Comparison of ENCODE assay signal across 32 cellular contexts in the genomic region with DNA sequence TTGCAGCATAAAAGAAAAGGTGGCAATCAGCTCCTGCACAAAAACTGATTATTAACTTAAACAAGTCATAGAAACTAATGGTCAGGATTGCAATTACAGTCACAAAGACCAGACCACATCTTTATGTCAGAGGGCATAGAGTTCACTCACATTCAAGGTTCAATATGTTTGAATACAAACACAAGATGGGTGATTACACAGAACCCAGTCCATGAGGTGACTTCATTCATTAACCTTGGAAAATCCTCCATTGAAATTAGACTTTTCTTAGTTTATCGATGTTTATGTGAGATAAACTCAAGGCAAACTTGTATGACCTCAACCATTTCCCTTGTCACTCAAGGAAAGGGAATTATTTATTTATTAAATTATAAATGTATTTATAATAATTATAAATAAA.
A peak's percentile ranks its signal among the peaks of the same experiment; 100 is the strongest.
DNase-seq lines count a peak whose midpoint lies in the region; ATAC-seq, FAIRE-seq and TF ChIP-seq lines count a peak whose summit lies in the region.
"Had no signal": no experiment of that assay in that cellular context is flagged by ENCODE, and none has a peak within 500 bp of the region (broad histone marks: within the 10 kb centered on the region; RNA-seq: fewer than 3 reads in every experiment).

No MANE protein-coding gene starts in this region.

- DNase-seq in H54 (ENCODE audit: insufficient read length, low spot score) (no peak), RCC 7860 (ENCODE audit: low spot score) (no peak), WTC11 (ENCODE audit: low spot score) (no peak), sciatic nerve (ENCODE audit: low spot score) (no peak), NCI-H1105 (lab: John Stamatoyannopoulos, UW) (no peak)
- DNase-seq in activated CD4-positive, alpha-beta T cell treated with anti-CD3 and anti-CD28 coated beads, Interleukin-2, amount 50 U/mL, for 4 hours, result no peak
- no peak for DNase-seq in activated T-helper 1 cell treated with anti-CD3 and anti-CD28 coated beads, Interleukin-12 subunit alpha, Interleukin-12 subunit beta, Interleukin-2, Interleukin-4 antibody, amounts not matched to agents 30 ng/mL and 10 ng/mL and 1 ng/mL, durations not matched to agents 14 hours and 24 hours and 36 hours (ENCODE audit: low spot score)
- DNase-seq: 8988T; ACHN; AML-193; BE2C; C1 segment of cervical spinal cord; Caco-2; Calu3; CD4-positive, alpha-beta memory T cell; CD4-positive, alpha-beta T cell; CD4-positive, CD25-positive, alpha-beta regulatory T cell; CD8-positive, alpha-beta memory T cell; CD8-positive, alpha-beta T cell; COR-L47; DMS 273 treated with DMSO at 0.1 percent for 48 hours; DMS153; DMS53; DMS79; DMS79 treated with DMSO at 0.1 percent for 48 hours; DND-41; EL had no signal

- no peak for TF ChIP-seq CTCF in WTC11 (IDR thresholded peaks at IDR 0.05)

- FAIRE-seq in A204.1 (lab: Jason Lieb, UNC) (peak; percentile 41), H54 (lab: Jason Lieb, UNC) (peak; percentile 52), RCC 7860 (lab: Jason Lieb, UNC) (peak; percentile 33)
- FAIRE-seq: A549, D721Med had no signal

- ATAC-seq in WTC11 (no peak), sciatic nerve (no peak)
- ATAC-seq: A549; CD8-positive, alpha-beta T cell had no signal

- no peak overlapping the region for H3K27ac Mint-ChIP-seq in WTC11
- no peak overlapping the region for H3K27ac Mint-ChIP-seq in activated T-helper 1 cell treated with anti-CD3 and anti-CD28 coated beads, Interleukin-12 subunit alpha, Interleukin-12 subunit beta, Interleukin-2, Interleukin-4 antibody, amounts not matched to agents 30 ng/mL and 10 ng/mL and 1 ng/mL, durations not matched to agents 14 hours and 24 hours and 36 hours
- H3K27ac Mint-ChIP-seq: B cell; CD14-positive monocyte; CD4-positive, alpha-beta memory T cell; CD4-positive, alpha-beta T cell; CD4-positive, CD25-positive, alpha-beta regulatory T cell; CD8-positive, alpha-beta memory T cell; CD8-positive, alpha-beta T cell had no signal

- H3K9me3 Mint-ChIP-seq in WTC11, result no peaks in the 10 kb centered on the region; the same call in 1 of the 2 replicates
- no peaks in the 10 kb centered on the region for H3K9me3 Mint-ChIP-seq in activated T-helper 1 cell treated with anti-CD3 and anti-CD28 coated beads, Interleukin-12 subunit alpha, Interleukin-12 subunit beta, Interleukin-2, Interleukin-4 antibody, amounts not matched to agents 30 ng/mL and 10 ng/mL and 1 ng/mL, durations not matched to agents 14 hours and 24 hours and 36 hours

- H3K4me3 Mint-ChIP-seq in WTC11, result no peak overlapping the region
- H3K4me3 Mint-ChIP-seq in activated T-helper 1 cell treated with anti-CD3 and anti-CD28 coated beads, Interleukin-12 subunit alpha, Interleukin-12 subunit beta, Interleukin-2, Interleukin-4 antibody, amounts not matched to agents 30 ng/mL and 10 ng/mL and 1 ng/mL, durations not matched to agents 14 hours and 24 hours and 36 hours, result no peak overlapping the region
- H3K4me3 Mint-ChIP-seq: B cell; CD14-positive monocyte; CD4-positive, alpha-beta memory T cell; CD4-positive, alpha-beta T cell; CD4-positive, CD25-positive, alpha-beta regulatory T cell; CD8-positive, alpha-beta memory T cell; CD8-positive, alpha-beta T cell had no signal

- CTCF ChIA-PET in WTC11 (lab: Charles Lee), result no interaction called here

- intact Hi-C loops in sciatic nerve (cut with DNase I), result no loop called here
- intact Hi-C loops in activated T-helper 1 cell treated with anti-CD3 and anti-CD28 coated beads, Interleukin-12 subunit alpha, Interleukin-12 subunit beta, Interleukin-2, Interleukin-4 antibody, amounts not matched to agents 30 ng/mL and 10 ng/mL and 1 ng/mL, durations not matched to agents 14 hours and 24 hours and 36 hours (cut with micrococcal nuclease), result no loop called here

- TF ChIP-seq POLR2A in H54 (IDR thresholded peaks at IDR 0.05; ENCODE audit: low read depth, low read length), result no peak

- no peaks in the 10 kb centered on the region for H3K27me3 Mint-ChIP-seq in WTC11 (ENCODE audit: low read depth)
- H3K27me3 Mint-ChIP-seq in activated T-helper 1 cell treated with anti-CD3 and anti-CD28 coated beads, Interleukin-12 subunit alpha, Interleukin-12 subunit beta, Interleukin-2, Interleukin-4 antibody, amounts not matched to agents 30 ng/mL and 10 ng/mL and 1 ng/mL, durations not matched to agents 14 hours and 24 hours and 36 hours (ENCODE audit: insufficient read depth), result no peaks in the 10 kb centered on the region
- H3K27me3 Mint-ChIP-seq: B cell; CD4-positive, alpha-beta memory T cell; CD4-positive, alpha-beta T cell; CD4-positive, CD25-positive, alpha-beta regulatory T cell; CD8-positive, alpha-beta memory T cell had no signal

- peaks cover 14% of the 10 kb centered on the region for H3K4me1 Mint-ChIP-seq in WTC11
- H3K4me1 Mint-ChIP-seq in activated T-helper 1 cell treated with anti-CD3 and anti-CD28 coated beads, Interleukin-12 subunit alpha, Interleukin-12 subunit beta, Interleukin-2, Interleukin-4 antibody, amounts not matched to agents 30 ng/mL and 10 ng/mL and 1 ng/mL, durations not matched to agents 14 hours and 24 hours and 36 hours (ENCODE audit: low read depth), result no peaks in the 10 kb centered on the region
- H3K4me1 Mint-ChIP-seq: B cell; CD14-positive monocyte; CD4-positive, alpha-beta memory T cell; CD4-positive, CD25-positive, alpha-beta regulatory T cell; CD8-positive, alpha-beta memory T cell had no signal

- POLR2A ChIA-PET in WTC11 (lab: Charles Lee), result no interaction called here

- no peaks in the 10 kb centered on the region for H3K36me3 Mint-ChIP-seq in WTC11
- H3K36me3 Mint-ChIP-seq in activated T-helper 1 cell treated with anti-CD3 and anti-CD28 coated beads, Interleukin-12 subunit alpha, Interleukin-12 subunit beta, Interleukin-2, Interleukin-4 antibody, amounts not matched to agents 30 ng/mL and 10 ng/mL and 1 ng/mL, durations not matched to agents 14 hours and 24 hours and 36 hours (ENCODE audit: low read depth), result no peaks in the 10 kb centered on the region
- H3K36me3 Mint-ChIP-seq: CD14-positive monocyte; CD4-positive, alpha-beta memory T cell; CD4-positive, CD25-positive, alpha-beta regulatory T cell; CD8-positive, alpha-beta memory T cell; CD8-positive, alpha-beta T cell had no signal

TF ChIP-seq in WTC11, 78 proteins besides CTCF, POLR2A, EP300 and RAD21:
- TF ChIP-seq HMGA2 (CRISPR knock-in tag; IDR thresholded peaks at IDR 0.05), result 0 out of 2 replicates have a peak, but pooled peaks have one; percentile 89
- TF ChIP-seq, protein P1, sequence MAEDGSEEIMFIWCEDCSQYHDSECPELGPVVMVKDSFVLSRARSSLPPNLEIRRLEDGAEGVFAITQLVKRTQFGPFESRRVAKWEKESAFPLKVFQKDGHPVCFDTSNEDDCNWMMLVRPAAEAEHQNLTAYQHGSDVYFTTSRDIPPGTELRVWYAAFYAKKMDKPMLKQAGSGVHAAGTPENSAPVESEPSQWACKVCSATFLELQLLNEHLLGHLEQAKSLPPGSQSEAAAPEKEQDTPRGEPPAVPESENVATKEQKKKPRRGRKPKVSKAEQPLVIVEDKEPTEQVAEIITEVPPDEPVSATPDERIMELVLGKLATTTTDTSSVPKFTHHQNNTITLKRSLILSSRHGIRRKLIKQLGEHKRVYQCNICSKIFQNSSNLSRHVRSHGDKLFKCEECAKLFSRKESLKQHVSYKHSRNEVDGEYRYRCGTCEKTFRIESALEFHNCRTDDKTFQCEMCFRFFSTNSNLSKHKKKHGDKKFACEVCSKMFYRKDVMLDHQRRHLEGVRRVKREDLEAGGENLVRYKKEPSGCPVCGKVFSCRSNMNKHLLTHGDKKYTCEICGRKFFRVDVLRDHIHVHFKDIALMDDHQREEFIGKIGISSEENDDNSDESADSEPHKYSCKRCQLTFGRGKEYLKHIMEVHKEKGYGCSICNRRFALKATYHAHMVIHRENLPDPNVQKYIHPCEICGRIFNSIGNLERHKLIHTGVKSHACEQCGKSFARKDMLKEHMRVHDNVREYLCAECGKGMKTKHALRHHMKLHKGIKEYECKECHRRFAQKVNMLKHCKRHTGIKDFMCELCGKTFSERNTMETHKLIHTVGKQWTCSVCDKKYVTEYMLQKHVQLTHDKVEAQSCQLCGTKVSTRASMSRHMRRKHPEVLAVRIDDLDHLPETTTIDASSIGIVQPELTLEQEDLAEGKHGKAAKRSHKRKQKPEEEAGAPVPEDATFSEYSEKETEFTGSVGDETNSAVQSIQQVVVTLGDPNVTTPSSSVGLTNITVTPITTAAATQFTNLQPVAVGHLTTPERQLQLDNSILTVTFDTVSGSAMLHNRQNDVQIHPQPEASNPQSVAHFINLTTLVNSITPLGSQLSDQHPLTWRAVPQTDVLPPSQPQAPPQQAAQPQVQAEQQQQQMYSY (CRISPR knock-in tag; IDR thresholded peaks at IDR 0.05), result no peak
TF ChIP-seq in WTC11: peak in this region for 1.
